Comparison of ENCODE assay signal across 24 cellular contexts in genomic region chr3:12807066-12807465, GRCh38. TPM values are rescaled to one million over a fixed set of nuclear protein-coding genes. Genes with fewer than 3 reads are reported as not detected.
A peak's percentile ranks its signal among the peaks of the same experiment; 100 is the strongest.
DNase-seq lines count a peak whose midpoint lies in the region; ATAC-seq, FAIRE-seq and TF ChIP-seq lines count a peak whose summit lies in the region.
"Had no signal": no experiment of that assay in that cellular context is flagged by ENCODE, and none has a peak within 500 bp of the region (broad histone marks: within the 10 kb centered on the region; RNA-seq: fewer than 3 reads in every experiment).

No MANE protein-coding gene starts in this region.

- no peak for ATAC-seq in Right ventricle myocardium superior (ENCODE audit: poor library complexity)
- ATAC-seq in K562: no peak
- ATAC-seq in HG03460 (IDR thresholded peaks at IDR 0.05; ENCODE audit: unreplicated experiment): no peak
- ATAC-seq in GM21447 (IDR thresholded peaks at IDR 0.05; ENCODE audit: unreplicated experiment): no peak
- ATAC-seq: CD8-positive, alpha-beta T cell; GM12878; GM23338 had no signal

- no peak overlapping the region for H2AFZ ChIP-seq in K562 (ENCODE audit: low read depth, low read length)
- H2AFZ ChIP-seq: GM23338 had no signal

- H3K9ac ChIP-seq in K562 (ENCODE audit: insufficient read depth in 1 of 2, low read depth in 2 of 2, low read length in 2 of 2) (0 out of 4 replicates have a peak overlapping the region, but pooled peaks of 1 of the 2 experiments have one; percentile 57), kidney (ENCODE audit: low read length in 2 of 2) (no peak overlapping the region)
- H3K9ac ChIP-seq: BLaER1 had no signal

- H3K27me3 ChIP-seq in cardiac muscle cell: no peaks in the 10 kb centered on the region
- no peaks in the 10 kb centered on the region for H3K27me3 ChIP-seq in K562 (ENCODE audit: control insufficient read depth in 2 of 2, insufficient read depth in 2 of 2, low read length in 2 of 2)
- no peaks in the 10 kb centered on the region for H3K27me3 ChIP-seq in spleen (replicated peaks in 1 of 7)
- H3K27me3 ChIP-seq: BLaER1, Peyer's patch had no signal

- WGBS in K562 (ENCODE audit: insufficient coverage, low coverage, missing lambda C conversion rate): 87% methylated on average over 9 of the region's 9 CpGs
- WGBS in spleen, 5 donors: 93 to 99% (median 95%) methylated on average over 8 to 9 of the region's 9 CpGs

- DNase-seq in cardiac muscle cell (ENCODE audit: low read depth in 1 of 2, low spot score in 1 of 2) (peak in 1 of 2 donors; percentile 28), Right ventricle myocardium superior (no peak), K562 (ENCODE audit: extremely low read depth in 1 of 4, low spot score in 3 of 4) (no peak), kidney (peak; percentile 39), spleen (peak; percentile 43), dedifferentiated amniotic fluid mesenchymal stem cell (ENCODE audit: extremely low spot score) (no peak)
- DNase-seq: 8988T; CD8-positive, alpha-beta T cell; DND-41; NCI-H1092; NCI-H2107; NCI-H2227 treated with DMSO at 0.1 percent for 48 hours; NCI-H524; SHP77 had no signal

- H3K4me2 ChIP-seq in K562 (ENCODE audit: insufficient read depth, low read length): no peak overlapping the region
- H3K4me2 ChIP-seq: BLaER1, GM23338 had no signal

- POLR2A ChIA-PET in K562 (lab: Yijun Ruan, JAX): interaction anchor here (0.6 to 7.5 kb wide), 6 partner anchors 8 to 738 kb away, joined by 3 to 108 read pairs (median 13); partner anchors contain the start of genes CAND2 and RPL32

- TF ChIP-seq RAD21 in K562 (CRISPR knock-in tag; conservative IDR thresholded peaks at IDR 0.05 in 1 of 2, IDR thresholded peaks at IDR 0.05 in 1 of 2): no peak

- no peaks in the 10 kb centered on the region for H3K79me2 ChIP-seq in K562 (ENCODE audit: control insufficient read depth, insufficient read depth, low read length)

- TF ChIP-seq CTCF in cardiac muscle cell (IDR thresholded peaks at IDR 0.05; ENCODE audit: low read depth, low read length) (no peak), K562 (IDR thresholded peaks at IDR 0.05 in 2 of 3, conservative IDR thresholded peaks at IDR 0.05 in 1 of 3; ENCODE audit: insufficient read depth in 2 of 3, low read depth in 1 of 3, low read length in 3 of 3) (peak; percentile 18 to 36 (median 20); a peak in 4 of 6 replicates), kidney (IDR thresholded peaks at IDR 0.05; ENCODE audit: borderline replicate concordance, extremely low read depth, insufficient read depth) (no peak), spleen (IDR thresholded peaks at IDR 0.05 in 8 of 11, conservative IDR thresholded peaks at IDR 0.05 in 3 of 11) (no peak)

- CTCF ChIA-PET in K562 (lab: Yijun Ruan, JAX; ENCODE audit: low intra/inter-chr PET ratio): no interaction called here

- H3K27ac ChIP-seq in cardiac muscle cell: peak overlapping the region; percentile 32
- H3K27ac ChIP-seq in K562 (ENCODE audit: extremely low read depth, low read depth, low read length): no peak overlapping the region
- no peak overlapping the region for H3K27ac ChIP-seq in kidney (ENCODE audit: low read depth in 2 of 2, low read length in 2 of 2)
- peak overlapping the region in 4 of 8 donors; percentile 2 to 55 (median 15) for H3K27ac ChIP-seq in spleen
- H3K27ac ChIP-seq: BLaER1, Peyer's patch had no signal

- FAIRE-seq in K562 (lab: Jason Lieb, UNC): no peak
- FAIRE-seq in kidney (lab: Jason Lieb, UNC): no peak
- FAIRE-seq: D721Med, G401.6, GM12878, GM18507 had no signal

- no peaks in the 10 kb centered on the region for H3K9me1 ChIP-seq in K562 (ENCODE audit: control insufficient read depth, insufficient read depth, low read length)

- intact Hi-C loops in Right ventricle myocardium superior (cut with DNase I) (no loop called here), K562 (cut with micrococcal nuclease) (no loop called here), kidney (cut with DNase I) (no loop called here), spleen (cut with DNase I; ENCODE audit: low total_unique reads) (no loop called here)

- peaks cover 8% of the 10 kb centered on the region for H3K36me3 ChIP-seq in cardiac muscle cell
- H3K36me3 ChIP-seq in K562 (ENCODE audit: control insufficient read depth, insufficient read depth, low read length): peaks cover 38% of the 10 kb centered on the region; the same call in 2 of the 3 replicates
- peaks cover 0 to 9% of the 10 kb centered on the region in 2 donors for H3K36me3 ChIP-seq in kidney (ENCODE audit: control insufficient read depth in 1 of 2, insufficient read depth in 2 of 2, low read length in 2 of 2)
- peaks cover 0 to 14% (median 0%) of the 10 kb centered on the region in 6 donors for H3K36me3 ChIP-seq in spleen

- TF ChIP-seq EP300 in K562 (IDR thresholded peaks at IDR 0.05; ENCODE audit: low read length): no peak

- no peak for TF ChIP-seq POLR2A in K562 (conservative IDR thresholded peaks at IDR 0.05)
- no peak for TF ChIP-seq POLR2A in spleen (IDR thresholded peaks at IDR 0.05)

- no TSS peak for BruUV-seq in K562 (replicated peaks; lab: Mats Ljungman, UMichigan)

- no peaks in the 10 kb centered on the region for H3K9me3 ChIP-seq in cardiac muscle cell (ENCODE audit: low read depth)
- H3K9me3 ChIP-seq in K562 (replicated peaks; ENCODE audit: control insufficient read depth, insufficient read depth, low read depth, low read length): no peaks in the 10 kb centered on the region
- no peaks in the 10 kb centered on the region for H3K9me3 ChIP-seq in kidney (ENCODE audit: control insufficient read depth in 1 of 2, low read length in 2 of 2)
- no peaks in the 10 kb centered on the region for H3K9me3 ChIP-seq in spleen
- H3K9me3 ChIP-seq: BLaER1, Peyer's patch had no signal

- no peaks in the 10 kb centered on the region; the same call in 1 of the 2 replicates for H4K20me1 ChIP-seq in K562 (replicated peaks; ENCODE audit: control insufficient read depth, insufficient read depth, low read length)
- H4K20me1 ChIP-seq: BLaER1 had no signal

- H3K4me1 ChIP-seq in cardiac muscle cell (ENCODE audit: low read depth) (peaks cover 14% of the 10 kb centered on the region), K562 (replicated peaks in 1 of 2; ENCODE audit: control insufficient read depth in 2 of 2, insufficient read depth in 2 of 2, low read length in 2 of 2) (peaks cover 9 to 17% of the 10 kb centered on the region in 2 experiments; a peak in 4 of 5 replicates), kidney (ENCODE audit: control insufficient read depth in 1 of 2, insufficient read depth in 1 of 2, low read depth in 1 of 2, low read length in 2 of 2) (peaks cover 3 to 4% of the 10 kb centered on the region in 2 donors), spleen (peaks cover 11 to 32% (median 13%) of the 10 kb centered on the region in 6 donors)
- H3K4me1 ChIP-seq: Peyer's patch had no signal

- H3K4me3 ChIP-seq in cardiac muscle cell (no peak overlapping the region), K562 (no peak overlapping the region), kidney (ENCODE audit: low read length in 2 of 2) (no peak overlapping the region), spleen (no peak overlapping the region)
- H3K4me3 ChIP-seq: BLaER1, GM12878, GM23338, Peyer's patch had no signal

- in situ Hi-C loops in K562 (cut with MboI): no loop called here

RNA-seq across cellular contexts. Expression of gene CAND2, which starts 10.6 kb away (rescaled TPM):
- 50.6 and 80.3 TPM in 2 replicates for total RNA-seq in cardiac muscle cell
- 35.2 and 44.7 TPM in 2 replicates for polyA plus RNA-seq in cardiac muscle cell
- total RNA-seq in Right ventricle myocardium superior: 61.6 TPM
- 16.3 and 50.5 TPM in 2 replicates for total RNA-seq in K562 (2011; cell fraction: chromatin; rRNA removed; ENCODE audit: low replicate concordance)
- 28.2 and 28.5 TPM in 2 replicates for total RNA-seq in K562 (2011; cell fraction: nucleolus; rRNA removed)
- total RNA-seq in K562 (2011; cell fraction: nucleoplasm; rRNA removed): 14.7 and 16.9 TPM in 2 replicates
- 6.4 and 7.8 TPM in 2 replicates for total RNA-seq in K562 (2014; rRNA removed)
- total RNA-seq in K562 (2014; rRNA removed; fragmentation: Illumina TruSeq; extraction: Trizol): 2.5 and 3.1 TPM in 2 replicates
- 4.3 and 4.9 TPM in 2 replicates for total RNA-seq in K562 (2015; rRNA removed; fragmentation: Illumina TruSeq; extraction: Trizol)
- total RNA-seq in K562 (2021): 14.2 and 14.9 TPM in 2 replicates
- polyA plus RNA-seq in K562 (2011; rRNA removed): 4.6 and 5.0 TPM in 2 replicates
- polyA plus RNA-seq in K562 (2011; cell fraction: cytosol; rRNA removed): 3.2 and 10.0 TPM in 2 replicates
- 10.2 and 21.2 TPM in 2 replicates for polyA plus RNA-seq in K562 (2011; cell fraction: nucleus; rRNA removed)
- polyA plus RNA-seq in K562 (2012): 6.1 and 10.3 TPM in 2 replicates
- polyA plus RNA-seq in K562 (2014; fragmentation: Illumina TruSeq; extraction: Trizol): 4.2 and 6.5 TPM in 2 replicates
- polyA plus RNA-seq in K562 (2014; fragmentation: Nextera tagmentation; extraction: Ambion mirVana): 1 to 10 TPM in 1 of 2 experiments, under 1 TPM in 1; 0.91 to 1.4 TPM
- 7.6 and 7.7 TPM in 2 replicates for polyA plus RNA-seq in K562 (2014; rRNA removed)
- polyA minus RNA-seq in K562 (2011; rRNA and poly(A)+ RNA removed): 3.8 and 8.1 TPM in 2 replicates
- polyA minus RNA-seq in K562 (2011; cell fraction: cytosol; rRNA and poly(A)+ RNA removed): 7.7 and 7.8 TPM in 2 replicates
- 10.2 and 10.9 TPM in 2 replicates for polyA minus RNA-seq in K562 (2011; cell fraction: nucleus; rRNA and poly(A)+ RNA removed)
- 7.1 TPM for total RNA-seq in kidney
- polyA plus RNA-seq in kidney (ENCODE audit: insufficient read depth, low read depth, low replicate concordance): 3.9 TPM
- 10 to 100 TPM in 1 of 7 donors, 1 to 10 TPM in 6; 4.0 to 12.2 (median 8.0) TPM for total RNA-seq in spleen
- 1 to 10 TPM in 1 of 3 donors, under 1 TPM in 2; 0.78 to 2.6 (median 0.88) TPM for polyA plus RNA-seq in spleen
- total RNA-seq: MCF 10A had no signal

RNA-seq across cellular contexts. Expression of gene RPL32, which starts 34.3 kb away (rescaled TPM):
- total RNA-seq in cardiac muscle cell (824 and 1,421 TPM in 2 replicates), Right ventricle myocardium superior (868 TPM), K562 (2014; rRNA removed) (3,132 and 3,347 TPM in 2 replicates), K562 (2014; rRNA removed; fragmentation: Illumina TruSeq; extraction: Trizol) (4,513 and 4,632 TPM in 2 replicates), K562 (2015; rRNA removed; fragmentation: Illumina TruSeq; extraction: Trizol) (4,527 and 4,779 TPM in 2 replicates), K562 (2021) (2,738 and 3,009 TPM in 2 replicates), kidney (1,227 TPM), spleen (1,000 to 10,000 TPM in 6 of 7 donors, 100 to 1,000 TPM in 1; 911 to 1,835 (median 1,346) TPM)
- polyA plus RNA-seq in cardiac muscle cell (726 and 889 TPM in 2 replicates), K562 (2011; rRNA removed) (4,861 and 5,231 TPM in 2 replicates), K562 (2014; fragmentation: Illumina TruSeq; extraction: Trizol) (5,815 and 6,200 TPM in 2 replicates), K562 (2014; fragmentation: Nextera tagmentation; extraction: Ambion mirVana) (1,000 to 10,000 TPM; 3,469 to 4,286 TPM), K562 (2014; rRNA removed) (4,142 and 5,104 TPM in 2 replicates), kidney (ENCODE audit: insufficient read depth, low read depth, low replicate concordance) (2,612 TPM), spleen (1,000 to 10,000 TPM; 3,289 to 6,164 (median 6,022) TPM)
- total RNA-seq in K562 (2011; cell fraction: chromatin; rRNA removed; ENCODE audit: low replicate concordance): 321 and 449 TPM in 2 replicates
- 553 and 562 TPM in 2 replicates for total RNA-seq in K562 (2011; cell fraction: nucleolus; rRNA removed)
- total RNA-seq in K562 (2011; cell fraction: nucleoplasm; rRNA removed): 913 and 2,354 TPM in 2 replicates
- polyA plus RNA-seq in K562 (2011; cell fraction: cytosol; rRNA removed): 2,530 and 2,776 TPM in 2 replicates
- polyA plus RNA-seq in K562 (2011; cell fraction: nucleus; rRNA removed): 1,377 and 2,422 TPM in 2 replicates
- 4,850 and 6,211 TPM in 2 replicates for polyA plus RNA-seq in K562 (2012)
- polyA minus RNA-seq in K562 (2011; rRNA and poly(A)+ RNA removed): 3,010 and 3,339 TPM in 2 replicates
- 1,491 and 1,656 TPM in 2 replicates for polyA minus RNA-seq in K562 (2011; cell fraction: cytosol; rRNA and poly(A)+ RNA removed)
- 319 and 489 TPM in 2 replicates for polyA minus RNA-seq in K562 (2011; cell fraction: nucleus; rRNA and poly(A)+ RNA removed)

RNA-seq across cellular contexts. Expression of gene TMEM40, which starts 48.0 kb away (rescaled TPM):
- total RNA-seq in cardiac muscle cell (0.25 and 4.0 TPM in 2 replicates), Right ventricle myocardium superior (5.6 TPM), K562 (2014; rRNA removed) (not detected in 2 replicates), K562 (2014; rRNA removed; fragmentation: Illumina TruSeq; extraction: Trizol) (not detected in 2 replicates), K562 (2015; rRNA removed; fragmentation: Illumina TruSeq; extraction: Trizol) (not detected in 2 replicates), K562 (2021) (not detected in 2 replicates), kidney (not detected), spleen (1 to 10 TPM in 5 of 7 donors, under 1 TPM in 2; 0.56 to 3.8 (median 2.4) TPM)
- polyA plus RNA-seq in cardiac muscle cell (4.8 and 5.2 TPM in 2 replicates), K562 (2011; rRNA removed) (0.31 TPM in 1 of 2 replicates, not detected in the other), K562 (2014; fragmentation: Illumina TruSeq; extraction: Trizol) (not detected in 2 replicates), K562 (2014; fragmentation: Nextera tagmentation; extraction: Ambion mirVana) (under 1 TPM; 0.11 to 0.14 TPM), K562 (2014; rRNA removed) (not detected in 2 replicates), kidney (ENCODE audit: insufficient read depth, low read depth, low replicate concordance) (0.52 TPM), spleen (1 to 10 TPM in 1 of 3 donors, under 1 TPM in 2; 0.29 to 1.6 (median 0.59) TPM)
- not detected in 2 replicates for total RNA-seq in K562 (2011; cell fraction: chromatin; rRNA removed; ENCODE audit: low replicate concordance)
- total RNA-seq in K562 (2011; cell fraction: nucleolus; rRNA removed): not detected in 2 replicates
- not detected in 2 replicates for total RNA-seq in K562 (2011; cell fraction: nucleoplasm; rRNA removed)
- polyA plus RNA-seq in K562 (2011; cell fraction: cytosol; rRNA removed): not detected in 2 replicates
- polyA plus RNA-seq in K562 (2011; cell fraction: nucleus; rRNA removed): not detected in 2 replicates
- polyA plus RNA-seq in K562 (2012): not detected in 2 replicates
- not detected in 2 replicates for polyA minus RNA-seq in K562 (2011; rRNA and poly(A)+ RNA removed)
- polyA minus RNA-seq in K562 (2011; cell fraction: cytosol; rRNA and poly(A)+ RNA removed): not detected in 2 replicates
- polyA minus RNA-seq in K562 (2011; cell fraction: nucleus; rRNA and poly(A)+ RNA removed): not detected in 2 replicates
- total RNA-seq: CD8-positive, alpha-beta T cell; GM12878; Peyer's patch had no signal

Comparison
In these comparisons a context has a peak if more than half of its experiments do, and no peak if none do; other contexts are left out.
1. DNase-seq: peak in kidney (single experiment) and spleen (single experiment); none in Right ventricle myocardium superior (single experiment), K562 (0 of 4) and dedifferentiated amniotic fluid mesenchymal stem cell (single experiment).
2. CTCF ChIP-seq: peak in K562 (3 of 3); none in cardiac muscle cell (single experiment), kidney (single experiment) and spleen (0 of 11).